23 cellular contexts compared by ENCODE assay signal in genomic region chr9:79862921-79863890, GRCh38.
DNase-seq lines count a peak whose midpoint lies in the region; ATAC-seq, FAIRE-seq and TF ChIP-seq lines count a peak whose summit lies in the region.
"Had no signal": no experiment of that assay in that cellular context is flagged by ENCODE, and none has a peak within 500 bp of the region (broad histone marks: within the 10 kb centered on the region; RNA-seq: fewer than 3 reads in every experiment).

No MANE protein-coding gene starts in this region.

- H3K36me3 ChIP-seq in kidney (ENCODE audit: control insufficient read depth in 1 of 2, insufficient read depth in 2 of 2, low read length in 2 of 2), result no peaks in the 10 kb centered on the region

- no peaks in the 10 kb centered on the region for H3K4me1 ChIP-seq in kidney (ENCODE audit: control insufficient read depth in 1 of 2, insufficient read depth in 1 of 2, low read depth in 1 of 2, low read length in 2 of 2)
- H3K4me1 ChIP-seq: A549, Caco-2 had no signal

- no peak for TF ChIP-seq CTCF in kidney (IDR thresholded peaks at IDR 0.05; ENCODE audit: borderline replicate concordance, extremely low read depth, insufficient read depth)

- no peak overlapping the region for H3K4me3 ChIP-seq in kidney (ENCODE audit: low read length in 2 of 2)
- H3K4me3 ChIP-seq: A549, BLaER1, GM12878 had no signal

- intact Hi-C loops in kidney (cut with DNase I), result no loop called here

- H3K27ac ChIP-seq in kidney (ENCODE audit: low read depth in 2 of 2, low read length in 2 of 2), result no peak overlapping the region
- no peak overlapping the region for H3K27ac ChIP-seq in substantia nigra (ENCODE audit: low read depth, low read length, poor library complexity, severe bottlenecking)
- H3K27ac ChIP-seq: A549, BLaER1, C4-2B had no signal

- peak; percentile 17 for DNase-seq in AG20443 (ENCODE audit: low spot score)
- peak; percentile 24 for DNase-seq in GM03348 (ENCODE audit: low spot score)
- DNase-seq in kidney, result peak; percentile 54
- DNase-seq in urothelium cell line (ENCODE audit: low spot score), result no peak
- no peak for DNase-seq in substantia nigra (lab: John Stamatoyannopoulos, UW)
- no peak for DNase-seq in T-helper 9 cell
- DNase-seq: 8988T; ACHN; Caco-2; CD4-positive, CD25-positive, alpha-beta regulatory T cell; CD8-positive, alpha-beta T cell; DMS153; DND-41; GOT3; HCEC 1CT had no signal

- H3K9ac ChIP-seq in kidney (ENCODE audit: low read length in 2 of 2), result no peak overlapping the region
- H3K9ac ChIP-seq: BLaER1 had no signal

- no peaks in the 10 kb centered on the region for H3K9me3 ChIP-seq in kidney (ENCODE audit: control insufficient read depth in 1 of 2, low read length in 2 of 2)
- H3K9me3 ChIP-seq: A549, Caco-2 had no signal

- no peak for ATAC-seq in GM21786 (IDR thresholded peaks at IDR 0.05; ENCODE audit: unreplicated experiment)
- ATAC-seq: A549; CD8-positive, alpha-beta T cell; GM12878 had no signal

- FAIRE-seq in kidney (lab: Jason Lieb, UNC) (no peak), urothelium cell line (lab: Jason Lieb, UNC) (peak; percentile 67)
- FAIRE-seq: A549, G401.6, GM12878, GM19239, H54 had no signal

Comparison
In these comparisons a context has a peak if more than half of its experiments do, and no peak if none do; other contexts are left out.
1. DNase-seq: peak in AG20443 (single experiment), GM03348 (single experiment) and kidney (single experiment); none in urothelium cell line (single experiment), substantia nigra (0 of 49) and T-helper 9 cell (single experiment).